8 cellular contexts compared by ENCODE assay signal in genomic region chr9:128927731-128928411, GRCh38. TPM values are rescaled to one million over a fixed set of nuclear protein-coding genes. Genes with fewer than 3 reads are reported as not detected.
DNase-seq lines count a peak whose midpoint lies in the region; ATAC-seq and TF ChIP-seq lines count a peak whose summit lies in the region.

No MANE protein-coding gene starts in this region.

- no peak overlapping the region for H3K27ac ChIP-seq in right cardiac atrium (ENCODE audit: low read length)
- no peak overlapping the region for H3K27ac ChIP-seq in spleen

- intact Hi-C loops in right cardiac atrium (cut with DNase I) (loop anchor here (2.0 to 5.0 kb wide), 2 partner anchors 65 to 66 kb away; no protein-coding TSS in a partner anchor), spleen (cut with DNase I; ENCODE audit: low total_unique reads) (loop anchor here (2.0 kb wide), 1 partner anchor 65 kb away; no protein-coding TSS in a partner anchor)

- H3K36me3 Mint-ChIP-seq in activated naive CD8-positive, alpha-beta T cell treated with anti-CD3 and anti-CD28 coated beads, Interleukin-2, amount 50 U/mL, for 24 hours (ENCODE audit: low read depth) = no peaks in the 10 kb centered on the region

- H3K4me3 ChIP-seq in right cardiac atrium (ENCODE audit: low read length) (no peak overlapping the region), spleen (no peak overlapping the region)

- TF ChIP-seq CTCF in spleen (IDR thresholded peaks at IDR 0.05 in 8 of 11, conservative IDR thresholded peaks at IDR 0.05 in 3 of 11) = peak; percentile 56 to 95 (median 88)

- no peaks in the 10 kb centered on the region for H3K9me3 ChIP-seq in right cardiac atrium (ENCODE audit: control insufficient read depth, low read length)
- H3K9me3 ChIP-seq in spleen = no peaks in the 10 kb centered on the region

- ATAC-seq in SK-N-SH treated with all-trans-retinoic acid at 6 μM for 48 hours (peak; percentile 92), right cardiac atrium (peak; percentile 71 to 75), GM21576 (IDR thresholded peaks at IDR 0.05; ENCODE audit: unreplicated experiment) (no peak), HG02588 (IDR thresholded peaks at IDR 0.05; ENCODE audit: unreplicated experiment) (no peak)
- ATAC-seq in activated naive CD8-positive, alpha-beta T cell treated with anti-CD3 and anti-CD28 coated beads, Interleukin-2, amount 50 U/mL, for 24 hours = peak; percentile 65

- H3K9me3 Mint-ChIP-seq in activated naive CD8-positive, alpha-beta T cell treated with anti-CD3 and anti-CD28 coated beads, Interleukin-2, amount 50 U/mL, for 24 hours = no peaks in the 10 kb centered on the region

- no peak overlapping the region for H3K27ac Mint-ChIP-seq in activated naive CD8-positive, alpha-beta T cell treated with anti-CD3 and anti-CD28 coated beads, Interleukin-2, amount 50 U/mL, for 24 hours

- no peaks in the 10 kb centered on the region for H3K4me1 ChIP-seq in right cardiac atrium (ENCODE audit: control insufficient read depth, insufficient read depth, low read length)
- H3K4me1 ChIP-seq in spleen = peaks cover 5 to 20% (median 9%) of the 10 kb centered on the region in 6 donors

- no peak for TF ChIP-seq POLR2A in spleen (IDR thresholded peaks at IDR 0.05)

- DNase-seq in DMS 273 treated with DMSO at 0.1 percent for 48 hours (lab: John Stamatoyannopoulos, UW) (peak; percentile 18), right cardiac atrium (peak in 1 of 3 donors; percentile 73), spleen (no peak)
- DNase-seq in activated naive CD8-positive, alpha-beta T cell treated with anti-CD3 and anti-CD28 coated beads, Interleukin-2, amount 50 U/mL, for 24 hours = peak; percentile 52

- H3K27me3 Mint-ChIP-seq in activated naive CD8-positive, alpha-beta T cell treated with anti-CD3 and anti-CD28 coated beads, Interleukin-2, amount 50 U/mL, for 24 hours = no peaks in the 10 kb centered on the region

- TF ChIP-seq RAD21 in Ishikawa (IDR thresholded peaks at IDR 0.05; ENCODE audit: low read depth) = peak; percentile 98

- TF ChIP-seq EP300 in Ishikawa (IDR thresholded peaks at IDR 0.05; ENCODE audit: borderline replicate concordance) = no peak

- WGBS in right cardiac atrium = 31% methylated on average over 10 of the region's 10 CpGs
- WGBS in spleen, 5 donors = 32 to 41% (median 35%) methylated on average over 10 of the region's 10 CpGs

- H3K27me3 ChIP-seq in right cardiac atrium (ENCODE audit: control insufficient read depth, insufficient read depth) (no peaks in the 10 kb centered on the region), spleen (replicated peaks in 1 of 7) (no peaks in the 10 kb centered on the region)

- H3K36me3 ChIP-seq in spleen = no peaks in the 10 kb centered on the region

- H3K4me3 Mint-ChIP-seq in activated naive CD8-positive, alpha-beta T cell treated with anti-CD3 and anti-CD28 coated beads, Interleukin-2, amount 50 U/mL, for 24 hours = no peak overlapping the region

- peaks cover 12% of the 10 kb centered on the region for H3K4me1 Mint-ChIP-seq in activated naive CD8-positive, alpha-beta T cell treated with anti-CD3 and anti-CD28 coated beads, Interleukin-2, amount 50 U/mL, for 24 hours

TF ChIP-seq in Ishikawa, 13 proteins besides CTCF, POLR2A, EP300 and RAD21 (continues in another document):
- no peak for TF ChIP-seq USF1 (IDR thresholded peaks at IDR 0.05)
- TF ChIP-seq MAX (IDR thresholded peaks at IDR 0.05) = 0 out of 2 replicates have a peak, but pooled peaks have one; percentile 15
- TF ChIP-seq ZBTB7A (IDR thresholded peaks at IDR 0.05; ENCODE audit: low read depth) = peak; percentile 66; the same call in 1 of the 2 replicates
- TF ChIP-seq YY1 (IDR thresholded peaks at IDR 0.05; ENCODE audit: low read depth) = no peak
- TF ChIP-seq CREB1 (IDR thresholded peaks at IDR 0.05; ENCODE audit: low read depth) = no peak
- TF ChIP-seq TCF12 (IDR thresholded peaks at IDR 0.05; ENCODE audit: low read depth) = 0 out of 2 replicates have a peak, but pooled peaks have one; percentile 16
- no peak for TF ChIP-seq EGR1 (IDR thresholded peaks at IDR 0.05)

TF ChIP-seq in SK-N-SH treated with all-trans-retinoic acid at 6 μM for 48 hours, 23 proteins besides CTCF, POLR2A, EP300 and RAD21:
- TF ChIP-seq PPARA (CRISPR knock-in tag; IDR thresholded peaks at IDR 0.05; ENCODE audit: borderline replicate concordance) = no peak
- no peak for TF ChIP-seq CSRNP3 (CRISPR knock-in tag; IDR thresholded peaks at IDR 0.05)
- no peak for TF ChIP-seq BACH2 (CRISPR knock-in tag; IDR thresholded peaks at IDR 0.05; ENCODE audit: borderline replicate concordance)
- TF ChIP-seq GLIS3 (CRISPR knock-in tag; IDR thresholded peaks at IDR 0.05) = no peak
- TF ChIP-seq TCF4 (CRISPR knock-in tag; IDR thresholded peaks at IDR 0.05; ENCODE audit: borderline replicate concordance) = no peak
- TF ChIP-seq ZNF8 (CRISPR knock-in tag; IDR thresholded peaks at IDR 0.05) = no peak
- TF ChIP-seq ISL1 (CRISPR knock-in tag; IDR thresholded peaks at IDR 0.05) = no peak
- no peak for TF ChIP-seq TSHZ2 (CRISPR knock-in tag; IDR thresholded peaks at IDR 0.05)

RNA-seq across cellular contexts. Expression of gene PHYHD1, which starts 7.1 kb away (rescaled TPM):
- total RNA-seq in right cardiac atrium (10 to 100 TPM; 30.4 to 64.4 (median 38.0) TPM), spleen (10 to 100 TPM in 5 of 7 donors, 1 to 10 TPM in 2; 7.2 to 22.3 (median 10.9) TPM)
- polyA plus RNA-seq in right cardiac atrium (57.8 TPM), spleen (10 to 100 TPM; 12.0 to 13.2 (median 13.2) TPM)

RNA-seq across cellular contexts. Expression of gene DOLK, which starts 19.5 kb away (rescaled TPM):
- total RNA-seq in right cardiac atrium (10 to 100 TPM; 10.0 to 11.8 (median 11.2) TPM), spleen (10 to 100 TPM in 5 of 7 donors, 1 to 10 TPM in 2; 8.0 to 16.3 (median 12.6) TPM)
- polyA plus RNA-seq in right cardiac atrium (9.6 TPM), spleen (1 to 10 TPM; 5.3 to 8.4 (median 6.5) TPM)

RNA-seq across cellular contexts. Expression of gene NUP188, which starts 19.6 kb away (rescaled TPM):
- total RNA-seq in right cardiac atrium (10 to 100 TPM; 16.1 to 24.6 (median 17.8) TPM), spleen (10 to 100 TPM; 44.2 to 72.5 (median 58.7) TPM)
- polyA plus RNA-seq in right cardiac atrium (9.8 TPM), spleen (10 to 100 TPM; 11.0 to 16.4 (median 11.1) TPM)

RNA-seq across cellular contexts. Expression of gene LRRC8A, which starts 45.9 kb away (rescaled TPM):
- total RNA-seq in right cardiac atrium = 10 to 100 TPM; 22.5 to 49.8 (median 26.3) TPM
- polyA plus RNA-seq in right cardiac atrium = 28.3 TPM
- 10 to 100 TPM; 22.8 to 59.0 (median 39.1) TPM for total RNA-seq in spleen
- 10 to 100 TPM in 1 of 3 donors, 1 to 10 TPM in 2; 3.5 to 10.3 (median 5.8) TPM for polyA plus RNA-seq in spleen

RNA-seq across cellular contexts. Expression of gene KYAT1, which starts 46.1 kb away (rescaled TPM):
- total RNA-seq in right cardiac atrium (10 to 100 TPM; 10.1 to 18.0 (median 14.0) TPM), spleen (1 to 10 TPM; 4.7 to 8.7 (median 6.4) TPM)
- polyA plus RNA-seq in right cardiac atrium (14.7 TPM), spleen (10 to 100 TPM in 1 of 3 donors, 1 to 10 TPM in 2; 6.6 to 19.9 (median 7.9) TPM)

Comparison
In these comparisons a context has a peak if more than half of its experiments do, and no peak if none do; other contexts are left out.
1. ATAC-seq: peak in SK-N-SH treated with all-trans-retinoic acid at 6 μM for 48 hours (single experiment), activated naive CD8-positive, alpha-beta T cell treated with anti-CD3 and anti-CD28 coated beads, Interleukin-2, amount 50 U/mL, for 24 hours (single experiment) and right cardiac atrium (2 of 2); none in GM21576 (single experiment) and HG02588 (single experiment).